Comparison of ENCODE assay signal across 1 cellular context in the genomic region with DNA sequence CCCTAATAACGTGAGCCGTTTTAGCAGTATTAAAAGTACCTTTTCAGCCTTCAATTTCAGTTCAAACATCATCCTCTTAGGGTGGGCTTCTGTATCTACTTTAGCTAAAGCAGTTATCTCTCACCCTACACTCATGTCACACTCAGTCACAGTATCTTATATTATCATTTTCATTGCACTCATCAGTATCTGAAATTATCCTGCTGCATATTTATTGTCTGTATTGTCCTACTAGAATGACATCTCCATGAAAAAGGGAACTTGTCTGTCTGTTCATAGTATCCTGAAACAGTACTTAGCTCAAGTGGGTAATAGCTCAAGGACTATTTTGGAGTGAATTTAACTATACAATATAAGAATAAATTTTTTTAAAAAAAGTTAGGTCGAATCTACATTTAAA.
TF ChIP-seq lines count a peak whose summit lies in the region.

No MANE protein-coding gene starts in this region.

TF ChIP-seq in SK-N-SH treated with all-trans-retinoic acid at 6 μM for 48 hours, 23 proteins besides CTCF, POLR2A, EP300 and RAD21:
- TF ChIP-seq ESRRG (CRISPR knock-in tag; IDR thresholded peaks at IDR 0.05) = no peak
- TF ChIP-seq ARNTL (CRISPR knock-in tag; IDR thresholded peaks at IDR 0.05; ENCODE audit: borderline replicate concordance, low read depth) = no peak
- no peak for TF ChIP-seq GLIS3 (CRISPR knock-in tag; IDR thresholded peaks at IDR 0.05)
- TF ChIP-seq, protein P1, sequence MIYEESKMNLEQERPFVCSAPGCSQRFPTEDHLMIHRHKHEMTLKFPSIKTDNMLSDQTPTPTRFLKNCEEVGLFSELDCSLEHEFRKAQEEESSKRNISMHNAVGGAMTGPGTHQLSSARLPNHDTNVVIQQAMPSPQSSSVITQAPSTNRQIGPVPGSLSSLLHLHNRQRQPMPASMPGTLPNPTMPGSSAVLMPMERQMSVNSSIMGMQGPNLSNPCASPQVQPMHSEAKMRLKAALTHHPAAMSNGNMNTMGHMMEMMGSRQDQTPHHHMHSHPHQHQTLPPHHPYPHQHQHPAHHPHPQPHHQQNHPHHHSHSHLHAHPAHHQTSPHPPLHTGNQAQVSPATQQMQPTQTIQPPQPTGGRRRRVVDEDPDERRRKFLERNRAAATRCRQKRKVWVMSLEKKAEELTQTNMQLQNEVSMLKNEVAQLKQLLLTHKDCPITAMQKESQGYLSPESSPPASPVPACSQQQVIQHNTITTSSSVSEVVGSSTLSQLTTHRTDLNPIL (CRISPR knock-in tag; IDR thresholded peaks at IDR 0.05; ENCODE audit: low read depth) = no peak
- TF ChIP-seq, protein P2, sequence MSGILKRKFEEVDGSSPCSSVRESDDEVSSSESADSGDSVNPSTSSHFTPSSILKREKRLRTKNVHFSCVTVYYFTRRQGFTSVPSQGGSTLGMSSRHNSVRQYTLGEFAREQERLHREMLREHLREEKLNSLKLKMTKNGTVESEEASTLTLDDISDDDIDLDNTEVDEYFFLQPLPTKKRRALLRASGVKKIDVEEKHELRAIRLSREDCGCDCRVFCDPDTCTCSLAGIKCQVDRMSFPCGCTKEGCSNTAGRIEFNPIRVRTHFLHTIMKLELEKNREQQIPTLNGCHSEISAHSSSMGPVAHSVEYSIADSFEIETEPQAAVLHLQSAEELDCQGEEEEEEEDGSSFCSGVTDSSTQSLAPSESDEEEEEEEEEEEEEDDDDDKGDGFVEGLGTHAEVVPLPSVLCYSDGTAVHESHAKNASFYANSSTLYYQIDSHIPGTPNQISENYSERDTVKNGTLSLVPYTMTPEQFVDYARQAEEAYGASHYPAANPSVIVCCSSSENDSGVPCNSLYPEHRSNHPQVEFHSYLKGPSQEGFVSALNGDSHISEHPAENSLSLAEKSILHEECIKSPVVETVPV (CRISPR knock-in tag; IDR thresholded peaks at IDR 0.05) = no peak
- no peak for TF ChIP-seq TOX (CRISPR knock-in tag; IDR thresholded peaks at IDR 0.05; ENCODE audit: borderline replicate concordance)
- TF ChIP-seq, protein P3, sequence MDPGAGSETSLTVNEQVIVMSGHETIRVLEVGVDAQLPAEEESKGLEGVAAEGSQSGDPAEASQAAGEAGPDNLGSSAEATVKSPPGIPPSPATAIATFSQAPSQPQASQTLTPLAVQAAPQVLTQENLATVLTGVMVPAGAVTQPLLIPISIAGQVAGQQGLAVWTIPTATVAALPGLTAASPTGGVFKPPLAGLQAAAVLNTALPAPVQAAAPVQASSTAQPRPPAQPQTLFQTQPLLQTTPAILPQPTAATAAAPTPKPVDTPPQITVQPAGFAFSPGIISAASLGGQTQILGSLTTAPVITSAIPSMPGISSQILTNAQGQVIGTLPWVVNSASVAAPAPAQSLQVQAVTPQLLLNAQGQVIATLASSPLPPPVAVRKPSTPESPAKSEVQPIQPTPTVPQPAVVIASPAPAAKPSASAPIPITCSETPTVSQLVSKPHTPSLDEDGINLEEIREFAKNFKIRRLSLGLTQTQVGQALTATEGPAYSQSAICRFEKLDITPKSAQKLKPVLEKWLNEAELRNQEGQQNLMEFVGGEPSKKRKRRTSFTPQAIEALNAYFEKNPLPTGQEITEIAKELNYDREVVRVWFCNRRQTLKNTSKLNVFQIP (CRISPR knock-in tag; IDR thresholded peaks at IDR 0.05; ENCODE audit: borderline replicate concordance, low read depth) = no peak
- no peak for TF ChIP-seq OSR1 (CRISPR knock-in tag; IDR thresholded peaks at IDR 0.05)
- no peak for TF ChIP-seq ZNF8 (CRISPR knock-in tag; IDR thresholded peaks at IDR 0.05)
- no peak for TF ChIP-seq ISL1 (CRISPR knock-in tag; IDR thresholded peaks at IDR 0.05)
- TF ChIP-seq ZC3H10 (CRISPR knock-in tag; IDR thresholded peaks at IDR 0.05) = no peak
- no peak for TF ChIP-seq CSDC2 (CRISPR knock-in tag; IDR thresholded peaks at IDR 0.05)
- no peak for TF ChIP-seq ZNF565 (CRISPR knock-in tag; conservative IDR thresholded peaks at IDR 0.05; ENCODE audit: low read depth)
- no peak for TF ChIP-seq ZFP30 (CRISPR knock-in tag; IDR thresholded peaks at IDR 0.05)
- no peak for TF ChIP-seq PPARA (CRISPR knock-in tag; IDR thresholded peaks at IDR 0.05; ENCODE audit: borderline replicate concordance)
- TF ChIP-seq SNAI2 (CRISPR knock-in tag; IDR thresholded peaks at IDR 0.05) = no peak
- TF ChIP-seq BACH2 (CRISPR knock-in tag; IDR thresholded peaks at IDR 0.05; ENCODE audit: borderline replicate concordance) = no peak
- no peak for TF ChIP-seq TCF4 (CRISPR knock-in tag; IDR thresholded peaks at IDR 0.05; ENCODE audit: borderline replicate concordance)
- no peak for TF ChIP-seq RARB (CRISPR knock-in tag; IDR thresholded peaks at IDR 0.05)
